In genomic region chr1:25414157-25414556, GRCh38 we compare ENCODE assay signal across 4 cellular contexts. TPM values are rescaled to one million over a fixed set of nuclear protein-coding genes. Genes with fewer than 3 reads are reported as not detected.
"Had no signal": no experiment of that assay in that cellular context is flagged by ENCODE, and none has a peak within 500 bp of the region (broad histone marks: within the 10 kb centered on the region; RNA-seq: fewer than 3 reads in every experiment).

No MANE protein-coding gene starts in this region.

RNA-seq across cellular contexts. Expression of gene RHCE, which starts 6.5 kb away (rescaled TPM):
- total RNA-seq: subcutaneous adipose tissue, thoracic aorta, transverse colon, vagina had no signal
